Comparison of ENCODE assay signal across 2 cellular contexts in genomic region chr19:9735986-9736385, GRCh38.
TF ChIP-seq lines count a peak whose summit lies in the region.

No MANE protein-coding gene starts in this region.

TF ChIP-seq in GM23338, 12 proteins besides CTCF, POLR2A, EP300 and RAD21 (continued from another document):
- TF ChIP-seq STAT1 (IDR thresholded peaks at IDR 0.05; ENCODE audit: unreplicated experiment) (no peak), CREB1 (CRISPR knock-in tag; IDR thresholded peaks at IDR 0.05; ENCODE audit: low read depth) (no peak), ETS1 (IDR thresholded peaks at IDR 0.05) (no peak), POLR2AphosphoS5 (IDR thresholded peaks at IDR 0.05; ENCODE audit: low read depth) (no peak), NANOG (IDR thresholded peaks at IDR 0.05; ENCODE audit: borderline replicate concordance) (no peak), ZNF462 (CRISPR knock-in tag; IDR thresholded peaks at IDR 0.05) (no peak), JUNB (IDR thresholded peaks at IDR 0.05; ENCODE audit: unreplicated experiment) (no peak)

TF ChIP-seq in WTC11, 78 proteins besides CTCF, POLR2A, EP300 and RAD21 (continued from another document):
- no peak for TF ChIP-seq CREM (CRISPR knock-in tag; IDR thresholded peaks at IDR 0.05)
- no peak for TF ChIP-seq MYBL2 (CRISPR knock-in tag; IDR thresholded peaks at IDR 0.05)
- no peak for TF ChIP-seq ZNF232 (CRISPR knock-in tag; IDR thresholded peaks at IDR 0.05)
- no peak for TF ChIP-seq ZNF396 (CRISPR knock-in tag; IDR thresholded peaks at IDR 0.05; ENCODE audit: borderline replicate concordance)
- no peak for TF ChIP-seq USF1 (CRISPR knock-in tag; IDR thresholded peaks at IDR 0.05)
- TF ChIP-seq ZNF423 (CRISPR knock-in tag; IDR thresholded peaks at IDR 0.05) = no peak
- no peak for TF ChIP-seq TCF7 (CRISPR knock-in tag; IDR thresholded peaks at IDR 0.05; ENCODE audit: low read depth)
- TF ChIP-seq FOXP1 (CRISPR knock-in tag; IDR thresholded peaks at IDR 0.05; ENCODE audit: borderline replicate concordance) = no peak
- no peak for TF ChIP-seq KAT7 (CRISPR knock-in tag; IDR thresholded peaks at IDR 0.05; ENCODE audit: borderline replicate concordance)
- no peak for TF ChIP-seq ZNF121 (CRISPR knock-in tag; IDR thresholded peaks at IDR 0.05)
- no peak for TF ChIP-seq E2F4 (CRISPR knock-in tag; IDR thresholded peaks at IDR 0.05; ENCODE audit: borderline replicate concordance, low read depth)
